1 cellular context compared by ENCODE assay signal in the genomic region with DNA sequence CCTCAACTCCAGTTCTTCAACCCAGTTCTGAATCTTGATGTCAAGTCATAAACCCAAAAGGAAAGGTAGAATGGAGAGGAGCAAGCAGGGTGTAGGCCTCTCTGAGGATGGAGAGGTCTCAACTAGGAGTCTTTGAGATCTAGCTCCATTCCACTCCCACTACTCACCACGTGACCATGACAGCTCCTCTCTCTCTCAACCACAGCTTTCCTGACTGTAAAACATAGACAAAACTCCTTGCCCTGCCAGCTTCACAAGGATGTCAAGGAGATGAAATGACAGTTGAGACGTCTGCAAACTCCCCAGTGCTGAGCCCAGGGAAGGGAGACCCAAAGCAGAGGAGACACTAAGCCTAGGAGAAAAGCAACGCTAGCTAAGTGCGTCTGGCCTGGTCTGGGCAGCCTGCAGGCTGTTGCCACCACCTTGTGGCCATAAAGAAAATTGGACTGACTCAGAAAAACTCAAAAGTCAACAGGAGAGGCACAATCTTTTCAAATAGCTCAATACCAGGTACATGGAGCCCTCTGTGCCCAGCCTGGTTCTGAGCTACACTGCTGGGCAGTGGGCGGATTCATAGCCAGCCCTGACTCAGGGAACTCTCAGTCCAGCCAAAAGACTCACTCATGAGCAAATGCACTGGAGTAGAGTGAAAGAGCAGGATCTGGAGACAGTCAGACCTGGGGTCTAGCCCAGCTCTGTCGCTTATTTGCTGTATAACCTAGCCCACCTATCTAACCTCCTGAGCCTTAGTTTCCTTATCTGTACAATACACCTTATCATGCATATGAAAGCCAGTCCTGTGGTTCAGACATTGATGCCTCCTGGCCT.
A peak's percentile ranks its signal among the peaks of the same experiment; 100 is the strongest.
TF ChIP-seq lines count a peak whose summit lies in the region.

No MANE protein-coding gene starts in this region.

TF ChIP-seq in HepG2, 621 proteins besides CTCF, POLR2A, EP300 and RAD21 (continued from another document and continues in another):
- TF ChIP-seq MAZ (IDR thresholded peaks at IDR 0.05; ENCODE audit: borderline replicate concordance, low read depth, low read length), result peak; percentile 39; the same call in 1 of the 2 replicates
- no peak for TF ChIP-seq MAZ (CRISPR knock-in tag; IDR thresholded peaks at IDR 0.05; ENCODE audit: low read depth)
- TF ChIP-seq, protein P1, sequence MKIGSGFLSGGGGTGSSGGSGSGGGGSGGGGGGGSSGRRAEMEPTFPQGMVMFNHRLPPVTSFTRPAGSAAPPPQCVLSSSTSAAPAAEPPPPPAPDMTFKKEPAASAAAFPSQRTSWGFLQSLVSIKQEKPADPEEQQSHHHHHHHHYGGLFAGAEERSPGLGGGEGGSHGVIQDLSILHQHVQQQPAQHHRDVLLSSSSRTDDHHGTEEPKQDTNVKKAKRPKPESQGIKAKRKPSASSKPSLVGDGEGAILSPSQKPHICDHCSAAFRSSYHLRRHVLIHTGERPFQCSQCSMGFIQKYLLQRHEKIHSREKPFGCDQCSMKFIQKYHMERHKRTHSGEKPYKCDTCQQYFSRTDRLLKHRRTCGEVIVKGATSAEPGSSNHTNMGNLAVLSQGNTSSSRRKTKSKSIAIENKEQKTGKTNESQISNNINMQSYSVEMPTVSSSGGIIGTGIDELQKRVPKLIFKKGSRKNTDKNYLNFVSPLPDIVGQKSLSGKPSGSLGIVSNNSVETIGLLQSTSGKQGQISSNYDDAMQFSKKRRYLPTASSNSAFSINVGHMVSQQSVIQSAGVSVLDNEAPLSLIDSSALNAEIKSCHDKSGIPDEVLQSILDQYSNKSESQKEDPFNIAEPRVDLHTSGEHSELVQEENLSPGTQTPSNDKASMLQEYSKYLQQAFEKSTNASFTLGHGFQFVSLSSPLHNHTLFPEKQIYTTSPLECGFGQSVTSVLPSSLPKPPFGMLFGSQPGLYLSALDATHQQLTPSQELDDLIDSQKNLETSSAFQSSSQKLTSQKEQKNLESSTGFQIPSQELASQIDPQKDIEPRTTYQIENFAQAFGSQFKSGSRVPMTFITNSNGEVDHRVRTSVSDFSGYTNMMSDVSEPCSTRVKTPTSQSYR (CRISPR knock-in tag; IDR thresholded peaks at IDR 0.05; ENCODE audit: borderline replicate concordance), result no peak
- peak; percentile 30; the same call in 1 of the 2 replicates for TF ChIP-seq ZFX (CRISPR knock-in tag; IDR thresholded peaks at IDR 0.05; ENCODE audit: low read depth)
- no peak for TF ChIP-seq ZBTB21 (CRISPR knock-in tag; IDR thresholded peaks at IDR 0.05)
- no peak for TF ChIP-seq DNMT3B (CRISPR knock-in tag; conservative IDR thresholded peaks at IDR 0.05)
- TF ChIP-seq ZNF766 (CRISPR knock-in tag; IDR thresholded peaks at IDR 0.05; ENCODE audit: borderline replicate concordance), result no peak
- TF ChIP-seq SPEN (CRISPR knock-in tag; IDR thresholded peaks at IDR 0.05; ENCODE audit: low read depth), result peak; percentile 17; the same call in 1 of the 2 replicates
- no peak for TF ChIP-seq CCDC6 (CRISPR knock-in tag; IDR thresholded peaks at IDR 0.05)
- no peak for TF ChIP-seq ZNF446 (CRISPR knock-in tag; IDR thresholded peaks at IDR 0.05)
- TF ChIP-seq, protein P2, sequence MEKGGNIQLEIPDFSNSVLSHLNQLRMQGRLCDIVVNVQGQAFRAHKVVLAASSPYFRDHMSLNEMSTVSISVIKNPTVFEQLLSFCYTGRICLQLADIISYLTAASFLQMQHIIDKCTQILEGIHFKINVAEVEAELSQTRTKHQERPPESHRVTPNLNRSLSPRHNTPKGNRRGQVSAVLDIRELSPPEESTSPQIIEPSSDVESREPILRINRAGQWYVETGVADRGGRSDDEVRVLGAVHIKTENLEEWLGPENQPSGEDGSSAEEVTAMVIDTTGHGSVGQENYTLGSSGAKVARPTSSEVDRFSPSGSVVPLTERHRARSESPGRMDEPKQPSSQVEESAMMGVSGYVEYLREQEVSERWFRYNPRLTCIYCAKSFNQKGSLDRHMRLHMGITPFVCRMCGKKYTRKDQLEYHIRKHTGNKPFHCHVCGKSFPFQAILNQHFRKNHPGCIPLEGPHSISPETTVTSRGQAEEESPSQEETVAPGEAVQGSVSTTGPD (CRISPR knock-in tag; IDR thresholded peaks at IDR 0.05), result no peak
- no peak for TF ChIP-seq HNRNPLL (IDR thresholded peaks at IDR 0.05; ENCODE audit: low read depth, low read length, poor library complexity, severe bottlenecking)
- no peak for TF ChIP-seq POGZ (CRISPR knock-in tag; IDR thresholded peaks at IDR 0.05)
- no peak for TF ChIP-seq ZNF34 (CRISPR knock-in tag; IDR thresholded peaks at IDR 0.05; ENCODE audit: borderline replicate concordance)
- TF ChIP-seq IRF2 (CRISPR knock-in tag; IDR thresholded peaks at IDR 0.05), result peak; percentile 50; the same call in 1 of the 2 replicates
- TF ChIP-seq ZNF484 (CRISPR knock-in tag; IDR thresholded peaks at IDR 0.05; ENCODE audit: borderline replicate concordance, low read depth), result no peak
- TF ChIP-seq, protein P3, sequence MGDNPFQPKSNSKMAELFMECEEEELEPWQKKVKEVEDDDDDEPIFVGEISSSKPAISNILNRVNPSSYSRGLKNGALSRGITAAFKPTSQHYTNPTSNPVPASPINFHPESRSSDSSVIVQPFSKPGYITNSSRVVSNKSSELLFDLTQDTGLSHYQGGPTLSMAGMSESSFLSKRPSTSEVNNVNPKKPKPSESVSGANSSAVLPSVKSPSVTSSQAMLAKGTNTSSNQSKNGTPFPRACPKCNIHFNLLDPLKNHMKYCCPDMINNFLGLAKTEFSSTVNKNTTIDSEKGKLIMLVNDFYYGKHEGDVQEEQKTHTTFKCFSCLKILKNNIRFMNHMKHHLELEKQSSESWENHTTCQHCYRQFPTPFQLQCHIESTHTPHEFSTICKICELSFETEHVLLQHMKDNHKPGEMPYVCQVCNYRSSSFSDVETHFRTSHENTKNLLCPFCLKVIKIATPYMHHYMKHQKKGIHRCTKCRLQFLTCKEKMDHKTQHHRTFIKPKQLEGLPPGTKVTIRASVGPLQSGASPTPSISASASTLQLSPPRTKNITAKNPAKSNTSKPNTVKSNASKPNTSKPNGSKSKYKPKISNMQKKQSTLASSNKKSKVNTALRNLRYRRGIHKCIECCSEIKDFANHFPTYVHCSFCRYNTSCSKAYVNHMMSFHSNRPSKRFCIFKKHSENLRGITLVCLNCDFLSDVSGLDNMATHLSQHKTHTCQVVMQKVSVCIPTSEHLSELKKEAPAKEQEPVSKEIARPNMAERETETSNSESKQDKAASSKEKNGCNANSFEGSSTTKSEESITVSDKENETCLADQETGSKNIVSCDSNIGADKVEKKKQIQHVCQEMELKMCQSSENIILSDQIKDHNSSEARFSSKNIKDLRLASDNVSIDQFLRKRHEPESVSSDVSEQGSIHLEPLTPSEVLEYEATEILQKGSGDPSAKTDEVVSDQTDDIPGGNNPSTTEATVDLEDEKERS (CRISPR knock-in tag; IDR thresholded peaks at IDR 0.05), result no peak
- no peak for TF ChIP-seq ZNF180 (CRISPR knock-in tag; IDR thresholded peaks at IDR 0.05; ENCODE audit: borderline replicate concordance, low read depth)
- TF ChIP-seq KAT8 (CRISPR knock-in tag; IDR thresholded peaks at IDR 0.05), result 0 out of 2 replicates have a peak, but pooled peaks have one; percentile 33
- TF ChIP-seq TBL1XR1 (IDR thresholded peaks at IDR 0.05; ENCODE audit: borderline replicate concordance, low read length, partially characterized antibody), result no peak
- no peak for TF ChIP-seq ZNF225 (CRISPR knock-in tag; IDR thresholded peaks at IDR 0.05)
- no peak for TF ChIP-seq DNMT1 (CRISPR knock-in tag; IDR thresholded peaks at IDR 0.05)
- TF ChIP-seq, protein P4, sequence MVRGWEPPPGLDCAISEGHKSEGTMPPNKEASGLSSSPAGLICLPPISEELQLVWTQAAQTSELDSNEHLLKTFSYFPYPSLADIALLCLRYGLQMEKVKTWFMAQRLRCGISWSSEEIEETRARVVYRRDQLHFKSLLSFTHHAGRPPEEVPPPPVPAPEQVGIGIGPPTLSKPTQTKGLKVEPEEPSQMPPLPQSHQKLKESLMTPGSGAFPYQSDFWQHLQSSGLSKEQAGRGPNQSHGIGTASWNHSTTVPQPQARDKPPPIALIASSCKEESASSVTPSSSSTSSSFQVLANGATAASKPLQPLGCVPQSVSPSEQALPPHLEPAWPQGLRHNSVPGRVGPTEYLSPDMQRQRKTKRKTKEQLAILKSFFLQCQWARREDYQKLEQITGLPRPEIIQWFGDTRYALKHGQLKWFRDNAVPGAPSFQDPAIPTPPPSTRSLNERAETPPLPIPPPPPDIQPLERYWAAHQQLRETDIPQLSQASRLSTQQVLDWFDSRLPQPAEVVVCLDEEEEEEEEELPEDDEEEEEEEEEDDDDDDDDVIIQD (CRISPR knock-in tag; IDR thresholded peaks at IDR 0.05; ENCODE audit: low read depth), result no peak
- no peak for TF ChIP-seq MXI1 (IDR thresholded peaks at IDR 0.05; ENCODE audit: borderline replicate concordance, low read depth, low read length)
- TF ChIP-seq, protein P5, sequence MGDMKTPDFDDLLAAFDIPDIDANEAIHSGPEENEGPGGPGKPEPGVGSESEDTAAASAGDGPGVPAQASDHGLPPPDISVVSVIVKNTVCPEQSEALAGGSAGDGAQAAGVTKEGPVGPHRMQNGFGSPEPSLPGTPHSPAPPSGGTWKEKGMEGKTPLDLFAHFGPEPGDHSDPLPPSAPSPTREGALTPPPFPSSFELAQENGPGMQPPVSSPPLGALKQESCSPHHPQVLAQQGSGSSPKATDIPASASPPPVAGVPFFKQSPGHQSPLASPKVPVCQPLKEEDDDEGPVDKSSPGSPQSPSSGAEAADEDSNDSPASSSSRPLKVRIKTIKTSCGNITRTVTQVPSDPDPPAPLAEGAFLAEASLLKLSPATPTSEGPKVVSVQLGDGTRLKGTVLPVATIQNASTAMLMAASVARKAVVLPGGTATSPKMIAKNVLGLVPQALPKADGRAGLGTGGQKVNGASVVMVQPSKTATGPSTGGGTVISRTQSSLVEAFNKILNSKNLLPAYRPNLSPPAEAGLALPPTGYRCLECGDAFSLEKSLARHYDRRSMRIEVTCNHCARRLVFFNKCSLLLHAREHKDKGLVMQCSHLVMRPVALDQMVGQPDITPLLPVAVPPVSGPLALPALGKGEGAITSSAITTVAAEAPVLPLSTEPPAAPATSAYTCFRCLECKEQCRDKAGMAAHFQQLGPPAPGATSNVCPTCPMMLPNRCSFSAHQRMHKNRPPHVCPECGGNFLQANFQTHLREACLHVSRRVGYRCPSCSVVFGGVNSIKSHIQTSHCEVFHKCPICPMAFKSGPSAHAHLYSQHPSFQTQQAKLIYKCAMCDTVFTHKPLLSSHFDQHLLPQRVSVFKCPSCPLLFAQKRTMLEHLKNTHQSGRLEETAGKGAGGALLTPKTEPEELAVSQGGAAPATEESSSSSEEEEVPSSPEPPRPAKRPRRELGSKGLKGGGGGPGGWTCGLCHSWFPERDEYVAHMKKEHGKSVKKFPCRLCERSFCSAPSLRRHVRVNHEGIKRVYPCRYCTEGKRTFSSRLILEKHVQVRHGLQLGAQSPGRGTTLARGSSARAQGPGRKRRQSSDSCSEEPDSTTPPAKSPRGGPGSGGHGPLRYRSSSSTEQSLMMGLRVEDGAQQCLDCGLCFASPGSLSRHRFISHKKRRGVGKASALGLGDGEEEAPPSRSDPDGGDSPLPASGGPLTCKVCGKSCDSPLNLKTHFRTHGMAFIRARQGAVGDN (CRISPR knock-in tag; IDR thresholded peaks at IDR 0.05), result peak; percentile 25; the same call in 1 of the 2 replicates
- TF ChIP-seq ZFP1 (CRISPR knock-in tag; IDR thresholded peaks at IDR 0.05), result no peak
- TF ChIP-seq, protein P6, sequence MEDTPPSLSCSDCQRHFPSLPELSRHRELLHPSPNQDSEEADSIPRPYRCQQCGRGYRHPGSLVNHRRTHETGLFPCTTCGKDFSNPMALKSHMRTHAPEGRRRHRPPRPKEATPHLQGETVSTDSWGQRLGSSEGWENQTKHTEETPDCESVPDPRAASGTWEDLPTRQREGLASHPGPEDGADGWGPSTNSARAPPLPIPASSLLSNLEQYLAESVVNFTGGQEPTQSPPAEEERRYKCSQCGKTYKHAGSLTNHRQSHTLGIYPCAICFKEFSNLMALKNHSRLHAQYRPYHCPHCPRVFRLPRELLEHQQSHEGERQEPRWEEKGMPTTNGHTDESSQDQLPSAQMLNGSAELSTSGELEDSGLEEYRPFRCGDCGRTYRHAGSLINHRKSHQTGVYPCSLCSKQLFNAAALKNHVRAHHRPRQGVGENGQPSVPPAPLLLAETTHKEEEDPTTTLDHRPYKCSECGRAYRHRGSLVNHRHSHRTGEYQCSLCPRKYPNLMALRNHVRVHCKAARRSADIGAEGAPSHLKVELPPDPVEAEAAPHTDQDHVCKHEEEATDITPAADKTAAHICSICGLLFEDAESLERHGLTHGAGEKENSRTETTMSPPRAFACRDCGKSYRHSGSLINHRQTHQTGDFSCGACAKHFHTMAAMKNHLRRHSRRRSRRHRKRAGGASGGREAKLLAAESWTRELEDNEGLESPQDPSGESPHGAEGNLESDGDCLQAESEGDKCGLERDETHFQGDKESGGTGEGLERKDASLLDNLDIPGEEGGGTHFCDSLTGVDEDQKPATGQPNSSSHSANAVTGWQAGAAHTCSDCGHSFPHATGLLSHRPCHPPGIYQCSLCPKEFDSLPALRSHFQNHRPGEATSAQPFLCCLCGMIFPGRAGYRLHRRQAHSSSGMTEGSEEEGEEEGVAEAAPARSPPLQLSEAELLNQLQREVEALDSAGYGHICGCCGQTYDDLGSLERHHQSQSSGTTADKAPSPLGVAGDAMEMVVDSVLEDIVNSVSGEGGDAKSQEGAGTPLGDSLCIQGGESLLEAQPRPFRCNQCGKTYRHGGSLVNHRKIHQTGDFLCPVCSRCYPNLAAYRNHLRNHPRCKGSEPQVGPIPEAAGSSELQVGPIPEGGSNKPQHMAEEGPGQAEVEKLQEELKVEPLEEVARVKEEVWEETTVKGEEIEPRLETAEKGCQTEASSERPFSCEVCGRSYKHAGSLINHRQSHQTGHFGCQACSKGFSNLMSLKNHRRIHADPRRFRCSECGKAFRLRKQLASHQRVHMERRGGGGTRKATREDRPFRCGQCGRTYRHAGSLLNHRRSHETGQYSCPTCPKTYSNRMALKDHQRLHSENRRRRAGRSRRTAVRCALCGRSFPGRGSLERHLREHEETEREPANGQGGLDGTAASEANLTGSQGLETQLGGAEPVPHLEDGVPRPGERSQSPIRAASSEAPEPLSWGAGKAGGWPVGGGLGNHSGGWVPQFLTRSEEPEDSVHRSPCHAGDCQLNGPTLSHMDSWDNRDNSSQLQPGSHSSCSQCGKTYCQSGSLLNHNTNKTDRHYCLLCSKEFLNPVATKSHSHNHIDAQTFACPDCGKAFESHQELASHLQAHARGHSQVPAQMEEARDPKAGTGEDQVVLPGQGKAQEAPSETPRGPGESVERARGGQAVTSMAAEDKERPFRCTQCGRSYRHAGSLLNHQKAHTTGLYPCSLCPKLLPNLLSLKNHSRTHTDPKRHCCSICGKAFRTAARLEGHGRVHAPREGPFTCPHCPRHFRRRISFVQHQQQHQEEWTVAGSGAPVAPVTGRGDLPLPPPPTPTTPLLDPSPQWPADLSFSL (CRISPR knock-in tag; IDR thresholded peaks at IDR 0.05), result no peak
- TF ChIP-seq, protein P7, sequence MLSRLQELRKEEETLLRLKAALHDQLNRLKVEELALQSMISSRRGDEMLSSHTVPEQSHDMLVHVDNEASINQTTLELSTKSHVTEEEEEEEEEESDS (CRISPR knock-in tag; IDR thresholded peaks at IDR 0.05; ENCODE audit: borderline replicate concordance), result no peak
- TF ChIP-seq MED1 (CRISPR knock-in tag; IDR thresholded peaks at IDR 0.05), result 0 out of 2 replicates have a peak, but pooled peaks have one; percentile 53
- TF ChIP-seq MBD4 (IDR thresholded peaks at IDR 0.05; ENCODE audit: borderline replicate concordance, low read length), result no peak
- TF ChIP-seq CENPT (CRISPR knock-in tag; IDR thresholded peaks at IDR 0.05; ENCODE audit: low read depth), result no peak
